Comparison of ENCODE assay signal across 30 cellular contexts in genomic region chr10:106224676-106225075, GRCh38.
DNase-seq lines count a peak whose midpoint lies in the region; TF ChIP-seq lines count a peak whose summit lies in the region.
"Had no signal": no experiment of that assay in that cellular context is flagged by ENCODE, and none has a peak within 500 bp of the region (broad histone marks: within the 10 kb centered on the region; RNA-seq: fewer than 3 reads in every experiment).

No MANE protein-coding gene starts in this region.

- H3K27me3 ChIP-seq in adipocyte (replicated peaks; ENCODE audit: control insufficient read depth, insufficient read depth, low read length): no peaks in the 10 kb centered on the region
- H3K27me3 ChIP-seq: BLaER1, neural progenitor cell, right atrium auricular region had no signal

- H3K9me3 ChIP-seq in adipocyte (ENCODE audit: control insufficient read depth, low read length): no peaks in the 10 kb centered on the region
- H3K9me3 ChIP-seq: BLaER1, right atrium auricular region, thoracic aorta had no signal

- H3K4me3 ChIP-seq in adipocyte (ENCODE audit: low read length) (no peak overlapping the region), fibroblast of pulmonary artery (replicated peaks; ENCODE audit: low read depth, low read length) (no peak overlapping the region)
- H3K4me3 ChIP-seq: BLaER1, GM23338, neural progenitor cell, PC-9, right atrium auricular region, smooth muscle cell, thoracic aorta had no signal

- H3K9ac ChIP-seq in adipocyte (ENCODE audit: low read length): no peak overlapping the region
- H3K9ac ChIP-seq: BLaER1, KMS-11, neural progenitor cell had no signal

- no peak for TF ChIP-seq CTCF in fibroblast of pulmonary artery (IDR thresholded peaks at IDR 0.05; ENCODE audit: low read length, missing control alignments)

- DNase-seq in AG08395 (ENCODE audit: low spot score) (peak; percentile 3), HS-5 (ENCODE audit: low read depth) (peak; percentile 32), adipocyte (ENCODE audit: low read depth) (peak; percentile 2), fibroblast of pulmonary artery (ENCODE audit: low read depth) (peak; percentile 27), HUDEP-2 (lab: John Stamatoyannopoulos, UW; ENCODE audit: unreplicated experiment in 76 of 76) (no peak), RPMI8226 (no peak), superior temporal gyrus (ENCODE audit: extremely low spot score) (no peak)
- no peak for DNase-seq in stimulated activated CD4-positive, alpha-beta T cell treated with anti-CD3 and anti-CD28 coated beads, Interleukin-2, amount 100 ng/mL, for 48 hours
- DNase-seq: activated CD4-positive, alpha-beta memory T cell treated with anti-CD3 and anti-CD28 coated beads, Interleukin-2, amount 10 ng/mL, durations not matched to agents 7 days and 5 days; activated CD4-positive, CD25-positive, alpha-beta regulatory T cell treated with anti-CD3 and anti-CD28 coated beads, Interleukin-2, amount 50 U/mL, for 72 hours; activated CD8-positive, alpha-beta memory T cell treated with anti-CD3 and anti-CD28 coated beads, Interleukin-2, amount 50 U/mL, for 4 hours; activated naive CD4-positive, alpha-beta T cell; head of caudate nucleus; left ventricle myocardium superior; NCI-H1417; NCI-H2029; NCI-H526 treated with DMSO at 0.1 percent for 48 hours; NK-92 treated with Interleukin-12 subunit alpha and Interleukin-12 subunit beta, amount 100 ng/mL, for 24 hours; PC-9; SHP77; stimulated activated CD4-positive, alpha-beta T cell treated with anti-CD3 and anti-CD28 coated beads, Interleukin-1b, Interleukin-23, amount 100 ng/mL, for 48 hours; stimulated activated CD8-positive, alpha-beta memory T cell treated with anti-CD3 and anti-CD28 coated beads, Interleukin-4, amount 100 ng/mL, for 48 hours; T-helper 17 cell had no signal

- no peaks in the 10 kb centered on the region for H3K4me1 ChIP-seq in adipocyte (ENCODE audit: control insufficient read depth, insufficient read depth, low read length)
- H3K4me1 ChIP-seq: BLaER1, neural progenitor cell, right atrium auricular region had no signal

- no peaks in the 10 kb centered on the region for H3K36me3 ChIP-seq in adipocyte (ENCODE audit: control insufficient read depth, insufficient read depth, low read length, severe bottlenecking)
- H3K36me3 ChIP-seq: BLaER1, neural progenitor cell, right atrium auricular region, thoracic aorta had no signal

Comparison
In these comparisons a context has a peak if more than half of its experiments do, and no peak if none do; other contexts are left out.
1. DNase-seq: peak in AG08395 (single experiment), HS-5 (single experiment), adipocyte (single experiment) and fibroblast of pulmonary artery (single experiment); none in HUDEP-2 (0 of 76), RPMI8226 (single experiment), stimulated activated CD4-positive, alpha-beta T cell treated with anti-CD3 and anti-CD28 coated beads, Interleukin-2, amount 100 ng/mL, for 48 hours (0 of 2) and superior temporal gyrus (single experiment).